Comparison of ENCODE assay signal across 8 cellular contexts in genomic region chr2:239069362-239070333, GRCh38.
DNase-seq lines count a peak whose midpoint lies in the region; ATAC-seq and TF ChIP-seq lines count a peak whose summit lies in the region.
"Not testable (repeated sequence)": the region's sequence is repeated elsewhere in the genome, so short reads cannot be mapped to it uniquely, and the experiment has no call there.

No MANE protein-coding gene starts in this region.

- not testable (repeated sequence) for H3K4me1 Mint-ChIP-seq in progenitor cell of endocrine pancreas (ENCODE audit: low read depth); type B pancreatic cell (ENCODE audit: unreplicated experiment)

- H3K27me3 ChIP-seq in GM06990 (replicated peaks; ENCODE audit: control insufficient read depth, insufficient read depth, low read length); WERI-Rb-1 (ENCODE audit: insufficient read depth, low read depth, severe bottlenecking): not testable (repeated sequence)

- not testable (repeated sequence) for H3K27me3 Mint-ChIP-seq in progenitor cell of endocrine pancreas, type B pancreatic cell

- not testable (repeated sequence) for H3K9me3 Mint-ChIP-seq in progenitor cell of endocrine pancreas (ENCODE audit: low read depth); type B pancreatic cell

- H3K4me3 Mint-ChIP-seq in progenitor cell of endocrine pancreas (ENCODE audit: low read depth); type B pancreatic cell: not testable (repeated sequence)

- in situ Hi-C loops in T47D (cut with HindIII; ENCODE audit: low pct_unique_long_range_greater_than_20kb, low sequenced_read_pairs), result not testable (repeated sequence)

- TF ChIP-seq CTCF in GM06990 (IDR thresholded peaks at IDR 0.05; ENCODE audit: insufficient read depth, low read length, poor library complexity, severe bottlenecking), result peak; percentile 59
- TF ChIP-seq CTCF in WERI-Rb-1 (IDR thresholded peaks at IDR 0.05; ENCODE audit: low read depth, low read length), result 0 out of 2 replicates have a peak, but pooled peaks have one; percentile 7
- TF ChIP-seq CTCF in progenitor cell of endocrine pancreas (IDR thresholded peaks at IDR 0.05; ENCODE audit: unreplicated experiment), result peak; percentile 21
- peak; percentile 47 for TF ChIP-seq CTCF in type B pancreatic cell (conservative IDR thresholded peaks at IDR 0.05)

- H3K9me3 ChIP-seq in WERI-Rb-1 (ENCODE audit: severe bottlenecking), result not testable (repeated sequence)

- H3K36me3 Mint-ChIP-seq in progenitor cell of endocrine pancreas (ENCODE audit: insufficient read depth) (peaks cover 13% of the 10 kb centered on the region), type B pancreatic cell (peaks cover 15% of the 10 kb centered on the region)

- intact Hi-C loops in left ventricle myocardium superior (cut with micrococcal nuclease), result not testable (repeated sequence)

- DNase-seq in GM06990 (ENCODE audit: extremely low read depth, insufficient read length) (peak; percentile 31), M059J (ENCODE audit: low read depth) (peak; percentile 8), T47D (ENCODE audit: low read depth in 1 of 2, low spot score in 1 of 2) (peak; percentile 50 to 79)
- DNase-seq in WERI-Rb-1; left ventricle myocardium superior; progenitor cell of endocrine pancreas (ENCODE audit: low spot score, unreplicated experiment); type B pancreatic cell (ENCODE audit: extremely low spot score, unreplicated experiment): not testable (repeated sequence)
- peak; percentile 28 for DNase-seq in activated naive CD4-positive, alpha-beta T cell treated with Interleukin-2 at 50 U/mL for 16 hours

- ATAC-seq in left ventricle myocardium superior, result peak; percentile 54

- H3K27ac Mint-ChIP-seq in progenitor cell of endocrine pancreas (peak overlapping the region; percentile 83), type B pancreatic cell (peak overlapping the region; percentile 73)

- not testable (repeated sequence) for H3K4me3 ChIP-seq in GM06990 (replicated peaks; ENCODE audit: low read depth, low read length); WERI-Rb-1 (ENCODE audit: low read depth, low read length)

- not testable (repeated sequence) for H3K36me3 ChIP-seq in GM06990 (ENCODE audit: control insufficient read depth, insufficient read depth, low read length); WERI-Rb-1

- not testable (repeated sequence) for H3K27ac ChIP-seq in WERI-Rb-1

Comparison
In these comparisons a context has a peak if more than half of its experiments do, and no peak if none do; other contexts are left out.
1. CTCF ChIP-seq: peak in every context shown above with its lines; median percentile 59 in GM06990; 47 in type B pancreatic cell; 21 in progenitor cell of endocrine pancreas; 7 in WERI-Rb-1.